13 cellular contexts compared by ENCODE assay signal in genomic region chr6:68094070-68094469, GRCh38.
DNase-seq lines count a peak whose midpoint lies in the region; ATAC-seq and TF ChIP-seq lines count a peak whose summit lies in the region.
"Had no signal": no experiment of that assay in that cellular context is flagged by ENCODE, and none has a peak within 500 bp of the region (broad histone marks: within the 10 kb centered on the region; RNA-seq: fewer than 3 reads in every experiment).

No MANE protein-coding gene starts in this region.

- peaks cover 8% of the 10 kb centered on the region for H3K9me3 ChIP-seq in mucosa of descending colon

- intact Hi-C loops in mucosa of descending colon (cut with DNase I, micrococcal nuclease): no loop called here

- no peaks in the 10 kb centered on the region for H3K9me3 Mint-ChIP-seq in stimulated activated memory B cell treated with anti-CD40 and anti-IgM and Interleukin-4, amounts not matched to agents 10 μg/mL and 1 μg/mL and 100 μg/mL, for 72 hours
- H3K9me3 Mint-ChIP-seq: activated B cell treated with CpG ODN at 0.5 μM for 24 hours had no signal

- peak; percentile 6 to 69 for DNase-seq in NOMO-1 (lab: John Stamatoyannopoulos, UW; ENCODE audit: unreplicated experiment in 2 of 2)
- DNase-seq in NOMO-1 treated with dmso at 0.1 percent for 144 hours (lab: John Stamatoyannopoulos, UW; ENCODE audit: unreplicated experiment): no peak
- DNase-seq in NCI-H1694 treated with DMSO at 0.1 percent for 48 hours (lab: John Stamatoyannopoulos, UW): no peak
- DNase-seq in activated effector memory CD4-positive, alpha-beta T cell treated with Interleukin-2 at 50 U/mL for 16 hours: no peak
- no peak for DNase-seq in mucosa of descending colon
- DNase-seq: activated B cell treated with CpG ODN at 0.5 μM for 24 hours; naive thymus-derived CD4-positive, alpha-beta T cell; NCI-H1436 treated with DMSO at 0.1 percent for 48 hours had no signal

- H3K4me3 Mint-ChIP-seq in stimulated activated memory B cell treated with anti-CD40 and anti-IgM and Interleukin-4, amounts not matched to agents 10 μg/mL and 1 μg/mL and 100 μg/mL, for 72 hours: no peak overlapping the region
- H3K4me3 Mint-ChIP-seq: activated B cell treated with CpG ODN at 0.5 μM for 24 hours; activated T-helper 17 cell treated with anti-CD3 and anti-CD28 coated beads, Interleukin-2, amount 50 U/mL, for 72 hours; naive thymus-derived CD4-positive, alpha-beta T cell had no signal

- no peak for TF ChIP-seq CTCF in mucosa of descending colon (IDR thresholded peaks at IDR 0.05)

- no peak overlapping the region for H3K27ac Mint-ChIP-seq in stimulated activated memory B cell treated with anti-CD40 and anti-IgM and Interleukin-4, amounts not matched to agents 10 μg/mL and 1 μg/mL and 100 μg/mL, for 72 hours
- H3K27ac Mint-ChIP-seq: activated B cell treated with CpG ODN at 0.5 μM for 24 hours; activated T-helper 17 cell treated with anti-CD3 and anti-CD28 coated beads, Interleukin-2, amount 50 U/mL, for 72 hours; naive thymus-derived CD4-positive, alpha-beta T cell had no signal

- H3K4me1 Mint-ChIP-seq in stimulated activated memory B cell treated with anti-CD40 and anti-IgM and Interleukin-4, amounts not matched to agents 10 μg/mL and 1 μg/mL and 100 μg/mL, for 72 hours: no peaks in the 10 kb centered on the region
- H3K4me1 Mint-ChIP-seq: activated B cell treated with CpG ODN at 0.5 μM for 24 hours; activated T-helper 17 cell treated with anti-CD3 and anti-CD28 coated beads, Interleukin-2, amount 50 U/mL, for 72 hours had no signal

- no peak overlapping the region for H3K4me3 ChIP-seq in mucosa of descending colon

- H3K27me3 Mint-ChIP-seq in stimulated activated memory B cell treated with anti-CD40 and anti-IgM and Interleukin-4, amounts not matched to agents 10 μg/mL and 1 μg/mL and 100 μg/mL, for 72 hours: no peaks in the 10 kb centered on the region
- H3K27me3 Mint-ChIP-seq: activated B cell treated with CpG ODN at 0.5 μM for 24 hours; activated T-helper 17 cell treated with anti-CD3 and anti-CD28 coated beads, Interleukin-2, amount 50 U/mL, for 72 hours; naive thymus-derived CD4-positive, alpha-beta T cell had no signal

- ATAC-seq in HG02840 (IDR thresholded peaks at IDR 0.05; ENCODE audit: low FRiP score, unreplicated experiment) (peak; percentile 69), HG03460 (IDR thresholded peaks at IDR 0.05; ENCODE audit: unreplicated experiment) (peak; percentile 91), mucosa of descending colon (no peak)
- ATAC-seq in stimulated activated memory B cell treated with anti-CD40 and anti-IgM and Interleukin-4, amounts not matched to agents 10 μg/mL and 1 μg/mL and 100 μg/mL, for 72 hours: peak; percentile 64
- ATAC-seq: activated T-helper 17 cell treated with anti-CD3 and anti-CD28 coated beads, Interleukin-2, amount 50 U/mL, for 72 hours; esophagus mucosa; naive thymus-derived CD4-positive, alpha-beta T cell had no signal

- H3K36me3 ChIP-seq in mucosa of descending colon (ENCODE audit: low read depth): no peaks in the 10 kb centered on the region

- no peaks in the 10 kb centered on the region for H3K4me1 ChIP-seq in mucosa of descending colon (ENCODE audit: low read depth)

- H3K36me3 Mint-ChIP-seq in stimulated activated memory B cell treated with anti-CD40 and anti-IgM and Interleukin-4, amounts not matched to agents 10 μg/mL and 1 μg/mL and 100 μg/mL, for 72 hours: no peaks in the 10 kb centered on the region
- H3K36me3 Mint-ChIP-seq: naive thymus-derived CD4-positive, alpha-beta T cell had no signal

Comparison
In these comparisons a context has a peak if more than half of its experiments do, and no peak if none do; other contexts are left out.
1. DNase-seq: peak in NOMO-1 (2 of 2); none in NOMO-1 treated with dmso at 0.1 percent for 144 hours (single experiment), NCI-H1694 treated with DMSO at 0.1 percent for 48 hours (single experiment), activated effector memory CD4-positive, alpha-beta T cell treated with Interleukin-2 at 50 U/mL for 16 hours (single experiment) and mucosa of descending colon (0 of 3).